8 cellular contexts compared by ENCODE assay signal in genomic region chr9:36765468-36766341, GRCh38.
DNase-seq lines count a peak whose midpoint lies in the region; ATAC-seq, FAIRE-seq and TF ChIP-seq lines count a peak whose summit lies in the region.

No MANE protein-coding gene starts in this region.

- H3K36me3 Mint-ChIP-seq in T-helper 1 cell treated with Interleukin-12 subunit alpha and Interleukin-12 subunit beta and Interleukin-4 antibody, amounts not matched to agents 30 μg/mL and 1 μg/mL, for 36 hours (ENCODE audit: low read depth), result no peaks in the 10 kb centered on the region
- no peaks in the 10 kb centered on the region for H3K36me3 Mint-ChIP-seq in astrocyte (ENCODE audit: low read depth, unreplicated experiment)
- H3K36me3 Mint-ChIP-seq in immature natural killer cell, result no peaks in the 10 kb centered on the region

- H3K27ac Mint-ChIP-seq in T-helper 1 cell treated with Interleukin-12 subunit alpha and Interleukin-12 subunit beta and Interleukin-4 antibody, amounts not matched to agents 30 μg/mL and 1 μg/mL, for 36 hours, result no peak overlapping the region
- H3K27ac Mint-ChIP-seq in astrocyte (ENCODE audit: unreplicated experiment) (no peak overlapping the region), immature natural killer cell (peak overlapping the region in 2 of 6 donors; percentile 43 to 85)

- H3K4me3 ChIP-seq in GM12865 (ENCODE audit: low read depth, low read length), result peak overlapping the region; percentile 56
- no peak overlapping the region for H3K4me3 ChIP-seq in astrocyte (ENCODE audit: insufficient read depth, low read depth, low read length)

- no peak overlapping the region for H3K9ac ChIP-seq in astrocyte (ENCODE audit: low read length)

- no peaks in the 10 kb centered on the region for H3K36me3 ChIP-seq in astrocyte (ENCODE audit: insufficient read depth, low read length)

- no peaks in the 10 kb centered on the region for H3K4me1 ChIP-seq in astrocyte (ENCODE audit: insufficient read depth, low read length)

- FAIRE-seq in astrocyte (lab: Jason Lieb, UNC), result no peak

- no peaks in the 10 kb centered on the region for H4K20me1 ChIP-seq in astrocyte (ENCODE audit: insufficient read depth, low read length)

- TF ChIP-seq CTCF in GM12865 (IDR thresholded peaks at IDR 0.05; ENCODE audit: insufficient read depth, low read depth, low read length, missing control alignments) (no peak), astrocyte (IDR thresholded peaks at IDR 0.05; ENCODE audit: insufficient read depth, low read depth, low read length) (no peak)

- DNase-seq in GM12865 (ENCODE audit: low read depth), result peak; percentile 97
- peak; percentile 92 to 97 (median 94) for DNase-seq in NCI-H1417 (lab: John Stamatoyannopoulos, UW)
- DNase-seq in astrocyte (ENCODE audit: low read depth), result no peak
- peak; percentile 86 to 89 (median 88) for DNase-seq in immature natural killer cell
- DNase-seq in stimulated activated CD4-positive, alpha-beta T cell treated with anti-CD3 and anti-CD28 coated beads, Interleukin-15, amount 100 ng/mL, for 1 hour (ENCODE audit: low read depth in 1 of 2, low spot score in 1 of 2), result peak; percentile 73 to 85
- no peak for DNase-seq in OCI-M2 (lab: John Stamatoyannopoulos, UW; ENCODE audit: unreplicated experiment)

- peaks cover 12% of the 10 kb centered on the region for H3K27me3 ChIP-seq in astrocyte (ENCODE audit: insufficient read depth, low read length)

- peaks cover 12% of the 10 kb centered on the region for H3K27me3 Mint-ChIP-seq in T-helper 1 cell treated with Interleukin-12 subunit alpha and Interleukin-12 subunit beta and Interleukin-4 antibody, amounts not matched to agents 30 μg/mL and 1 μg/mL, for 36 hours (ENCODE audit: low read depth)
- H3K27me3 Mint-ChIP-seq in astrocyte (ENCODE audit: low read depth, unreplicated experiment), result peaks cover 53% of the 10 kb centered on the region
- H3K27me3 Mint-ChIP-seq in immature natural killer cell (ENCODE audit: low read depth in 3 of 3), result peaks cover 4 to 9% (median 5%) of the 10 kb centered on the region in 3 donors

- H2AFZ ChIP-seq in astrocyte (ENCODE audit: low read depth, low read length), result peak overlapping the region; percentile 51

- no peak overlapping the region for H3K27ac ChIP-seq in astrocyte (ENCODE audit: low read depth, low read length)

- H3K9me3 Mint-ChIP-seq in T-helper 1 cell treated with Interleukin-12 subunit alpha and Interleukin-12 subunit beta and Interleukin-4 antibody, amounts not matched to agents 30 μg/mL and 1 μg/mL, for 36 hours, result no peaks in the 10 kb centered on the region
- H3K9me3 Mint-ChIP-seq in astrocyte (ENCODE audit: unreplicated experiment) (peaks cover 2% of the 10 kb centered on the region), immature natural killer cell (no peaks in the 10 kb centered on the region)

- peak; percentile 97 for ATAC-seq in HG02623 (IDR thresholded peaks at IDR 0.05; ENCODE audit: unreplicated experiment)

- peaks cover 2% of the 10 kb centered on the region for H3K4me1 Mint-ChIP-seq in T-helper 1 cell treated with Interleukin-12 subunit alpha and Interleukin-12 subunit beta and Interleukin-4 antibody, amounts not matched to agents 30 μg/mL and 1 μg/mL, for 36 hours (ENCODE audit: low read depth)
- no peaks in the 10 kb centered on the region for H3K4me1 Mint-ChIP-seq in astrocyte (ENCODE audit: low read depth, unreplicated experiment)
- H3K4me1 Mint-ChIP-seq in immature natural killer cell, result no peaks in the 10 kb centered on the region

- no peaks in the 10 kb centered on the region for H3K79me2 ChIP-seq in astrocyte (ENCODE audit: insufficient read depth, low read length)

- peak overlapping the region; percentile 70 for H3K4me3 Mint-ChIP-seq in T-helper 1 cell treated with Interleukin-12 subunit alpha and Interleukin-12 subunit beta and Interleukin-4 antibody, amounts not matched to agents 30 μg/mL and 1 μg/mL, for 36 hours
- H3K4me3 Mint-ChIP-seq in astrocyte (ENCODE audit: unreplicated experiment), result no peak overlapping the region
- H3K4me3 Mint-ChIP-seq in immature natural killer cell, result no peak overlapping the region

- peak overlapping the region; percentile 64 for H3K4me2 ChIP-seq in astrocyte (ENCODE audit: low read length)

- peaks cover 10% of the 10 kb centered on the region for H3K9me3 ChIP-seq in astrocyte (ENCODE audit: insufficient read depth, low read depth, low read length)

Comparison
In these comparisons a context has a peak if more than half of its experiments do, and no peak if none do; other contexts are left out.
1. DNase-seq: peak in GM12865 (single experiment), NCI-H1417 (3 of 3), immature natural killer cell (3 of 3) and stimulated activated CD4-positive, alpha-beta T cell treated with anti-CD3 and anti-CD28 coated beads, Interleukin-15, amount 100 ng/mL, for 1 hour (2 of 2); none in astrocyte (single experiment) and OCI-M2 (single experiment).